2 cellular contexts compared by ENCODE assay signal in genomic region chr1:214615111-214615510, GRCh38.
TF ChIP-seq lines count a peak whose summit lies in the region.

No MANE protein-coding gene starts in this region.

TF ChIP-seq in endothelial cell of umbilical vein, 7 proteins besides CTCF, POLR2A, EP300 and RAD21:
- TF ChIP-seq MYC (IDR thresholded peaks at IDR 0.05; ENCODE audit: low read depth, low read length) (no peak), GATA2 (IDR thresholded peaks at IDR 0.05; ENCODE audit: insufficient read depth, insufficient read length, low read depth, low read length) (peak; percentile 85), FOS (IDR thresholded peaks at IDR 0.05; ENCODE audit: borderline replicate concordance, insufficient read depth, low read length) (peak; percentile 83)
TF ChIP-seq in endothelial cell of umbilical vein: peak in this region for 2.

TF ChIP-seq in HepG2, 621 proteins besides CTCF, POLR2A, EP300 and RAD21:
- no peak for TF ChIP-seq HOXA7 (CRISPR knock-in tag; IDR thresholded peaks at IDR 0.05)
- TF ChIP-seq ZFP36L2 (CRISPR knock-in tag; IDR thresholded peaks at IDR 0.05): no peak
- no peak for TF ChIP-seq E2F2 (CRISPR knock-in tag; IDR thresholded peaks at IDR 0.05; ENCODE audit: borderline replicate concordance)
- no peak for TF ChIP-seq SMC3 (IDR thresholded peaks at IDR 0.05; ENCODE audit: low read length)
- no peak for TF ChIP-seq SRF (IDR thresholded peaks at IDR 0.05; ENCODE audit: low read depth, low read length)
- no peak for TF ChIP-seq ZNF225 (CRISPR knock-in tag; IDR thresholded peaks at IDR 0.05)
- TF ChIP-seq ZBTB49 (CRISPR knock-in tag; IDR thresholded peaks at IDR 0.05; ENCODE audit: borderline replicate concordance): no peak
- TF ChIP-seq, protein P1, sequence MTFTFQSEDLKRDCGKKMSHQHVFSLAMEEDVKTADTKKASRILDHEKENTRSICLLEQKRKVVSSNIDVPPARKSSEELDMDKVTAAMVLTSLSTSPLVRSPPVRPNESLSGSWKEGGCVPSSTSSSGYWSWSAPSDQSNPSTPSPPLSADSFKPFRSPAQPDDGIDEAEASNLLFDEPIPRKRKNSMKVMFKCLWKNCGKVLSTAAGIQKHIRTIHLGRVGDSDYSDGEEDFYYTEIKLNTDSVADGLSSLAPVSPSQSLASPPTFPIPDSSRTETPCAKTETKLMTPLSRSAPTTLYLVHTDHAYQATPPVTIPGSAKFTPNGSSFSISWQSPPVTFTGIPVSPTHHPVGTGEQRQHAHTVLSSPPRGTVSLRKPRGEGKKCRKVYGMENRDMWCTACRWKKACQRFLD (CRISPR knock-in tag; IDR thresholded peaks at IDR 0.05; ENCODE audit: borderline replicate concordance): no peak
- TF ChIP-seq, protein P2, sequence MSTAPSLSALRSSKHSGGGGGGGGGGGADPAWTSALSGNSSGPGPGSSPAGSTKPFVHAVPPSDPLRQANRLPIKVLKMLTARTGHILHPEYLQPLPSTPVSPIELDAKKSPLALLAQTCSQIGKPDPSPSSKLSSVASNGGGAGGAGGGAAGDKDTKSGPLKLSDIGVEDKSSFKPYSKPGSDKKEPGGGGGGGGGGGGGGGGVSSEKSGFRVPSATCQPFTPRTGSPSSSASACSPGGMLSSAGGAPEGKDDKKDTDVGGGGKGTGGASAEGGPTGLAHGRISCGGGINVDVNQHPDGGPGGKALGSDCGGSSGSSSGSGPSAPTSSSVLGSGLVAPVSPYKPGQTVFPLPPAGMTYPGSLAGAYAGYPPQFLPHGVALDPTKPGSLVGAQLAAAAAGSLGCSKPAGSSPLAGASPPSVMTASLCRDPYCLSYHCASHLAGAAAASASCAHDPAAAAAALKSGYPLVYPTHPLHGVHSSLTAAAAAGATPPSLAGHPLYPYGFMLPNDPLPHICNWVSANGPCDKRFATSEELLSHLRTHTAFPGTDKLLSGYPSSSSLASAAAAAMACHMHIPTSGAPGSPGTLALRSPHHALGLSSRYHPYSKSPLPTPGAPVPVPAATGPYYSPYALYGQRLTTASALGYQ (CRISPR knock-in tag; IDR thresholded peaks at IDR 0.05): no peak
- TF ChIP-seq FOXK2 (IDR thresholded peaks at IDR 0.05): no peak
- TF ChIP-seq LCORL (IDR thresholded peaks at IDR 0.05): no peak
- no peak for TF ChIP-seq LCORL (CRISPR knock-in tag; IDR thresholded peaks at IDR 0.05)
- no peak for TF ChIP-seq ZNF354B (CRISPR knock-in tag; IDR thresholded peaks at IDR 0.05)
- TF ChIP-seq CEBPG (CRISPR knock-in tag; IDR thresholded peaks at IDR 0.05): no peak
- TF ChIP-seq ZSCAN25 (CRISPR knock-in tag; IDR thresholded peaks at IDR 0.05): no peak
- no peak for TF ChIP-seq CEBPB (IDR thresholded peaks at IDR 0.05; ENCODE audit: borderline replicate concordance, low read depth, low read length)
- TF ChIP-seq, protein P3, sequence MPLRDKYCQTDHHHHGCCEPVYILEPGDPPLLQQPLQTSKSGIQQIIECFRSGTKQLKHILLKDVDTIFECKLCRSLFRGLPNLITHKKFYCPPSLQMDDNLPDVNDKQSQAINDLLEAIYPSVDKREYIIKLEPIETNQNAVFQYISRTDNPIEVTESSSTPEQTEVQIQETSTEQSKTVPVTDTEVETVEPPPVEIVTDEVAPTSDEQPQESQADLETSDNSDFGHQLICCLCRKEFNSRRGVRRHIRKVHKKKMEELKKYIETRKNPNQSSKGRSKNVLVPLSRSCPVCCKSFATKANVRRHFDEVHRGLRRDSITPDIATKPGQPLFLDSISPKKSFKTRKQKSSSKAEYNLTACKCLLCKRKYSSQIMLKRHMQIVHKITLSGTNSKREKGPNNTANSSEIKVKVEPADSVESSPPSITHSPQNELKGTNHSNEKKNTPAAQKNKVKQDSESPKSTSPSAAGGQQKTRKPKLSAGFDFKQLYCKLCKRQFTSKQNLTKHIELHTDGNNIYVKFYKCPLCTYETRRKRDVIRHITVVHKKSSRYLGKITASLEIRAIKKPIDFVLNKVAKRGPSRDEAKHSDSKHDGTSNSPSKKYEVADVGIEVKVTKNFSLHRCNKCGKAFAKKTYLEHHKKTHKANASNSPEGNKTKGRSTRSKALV (CRISPR knock-in tag; IDR thresholded peaks at IDR 0.05): no peak
- TF ChIP-seq PAWR (CRISPR knock-in tag; IDR thresholded peaks at IDR 0.05; ENCODE audit: borderline replicate concordance): no peak
- no peak for TF ChIP-seq SKI (IDR thresholded peaks at IDR 0.05; ENCODE audit: partially characterized antibody)
- TF ChIP-seq HMG20B (CRISPR knock-in tag; conservative IDR thresholded peaks at IDR 0.05): no peak
- no peak for TF ChIP-seq SAP130 (CRISPR knock-in tag; IDR thresholded peaks at IDR 0.05; ENCODE audit: low read depth)
